20 cellular contexts compared by ENCODE assay signal in the genomic region with DNA sequence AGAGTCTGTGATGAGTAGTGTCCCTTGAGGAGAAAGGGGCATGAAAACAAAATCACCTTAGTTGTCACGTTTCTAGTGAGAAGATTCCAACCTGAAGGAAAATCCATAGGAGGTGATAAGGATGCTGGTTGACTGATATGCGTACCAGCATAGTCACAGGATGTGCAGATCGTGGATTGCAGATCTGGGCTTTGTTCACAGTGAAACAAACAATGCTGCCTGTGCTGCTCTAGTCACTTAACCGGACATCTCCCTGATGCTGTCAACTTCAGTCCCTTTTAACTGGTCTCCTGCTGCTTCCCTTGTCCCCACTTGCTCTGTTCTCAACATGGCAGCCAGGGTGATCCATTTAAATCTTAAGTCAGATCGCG.
A peak's percentile ranks its signal among the peaks of the same experiment; 100 is the strongest.
DNase-seq lines count a peak whose midpoint lies in the region; ATAC-seq and TF ChIP-seq lines count a peak whose summit lies in the region.
"Had no signal": no experiment of that assay in that cellular context is flagged by ENCODE, and none has a peak within 500 bp of the region (broad histone marks: within the 10 kb centered on the region; RNA-seq: fewer than 3 reads in every experiment).

No MANE protein-coding gene starts in this region.

- H3K4me3 ChIP-seq in CD4-positive, CD25-positive, alpha-beta regulatory T cell (ENCODE audit: low read depth, low read length) = no peak overlapping the region
- no peak overlapping the region for H3K4me3 ChIP-seq in hepatocyte
- H3K4me3 ChIP-seq: SJCRH30 had no signal

- ATAC-seq in CD4-positive, CD25-positive, alpha-beta regulatory T cell (ENCODE audit: low read depth in 2 of 2) = no peak
- no peak for ATAC-seq in WTC11
- ATAC-seq in HG03139 (IDR thresholded peaks at IDR 0.05; ENCODE audit: unreplicated experiment) = no peak
- no peak for ATAC-seq in stimulated activated naive CD8-positive, alpha-beta T cell treated with anti-CD3 and anti-CD28 coated beads, Interleukin-15, amount 100 ng/mL, for 72 hours
- no peak for ATAC-seq in HG02973 (IDR thresholded peaks at IDR 0.05; ENCODE audit: unreplicated experiment)
- no peak for ATAC-seq in HG03025 (IDR thresholded peaks at IDR 0.05; ENCODE audit: low FRiP score, unreplicated experiment)

- no peak for TF ChIP-seq CTCF in WTC11 (IDR thresholded peaks at IDR 0.05)
- TF ChIP-seq CTCF in hepatocyte (IDR thresholded peaks at IDR 0.05; ENCODE audit: poor library complexity) = no peak
- no peak for TF ChIP-seq CTCF in nephron progenitor cell (IDR thresholded peaks at IDR 0.05)

- no peaks in the 10 kb centered on the region for H4K20me1 ChIP-seq in hepatocyte (ENCODE audit: insufficient read depth, poor library complexity, severe bottlenecking)

- H3K4me2 ChIP-seq in hepatocyte = no peak overlapping the region

- POLR2A ChIA-PET in WTC11 (lab: Charles Lee) = no interaction called here

- CTCF ChIA-PET in WTC11 (lab: Charles Lee) = no interaction called here

- H3K27ac ChIP-seq in CD4-positive, CD25-positive, alpha-beta regulatory T cell (ENCODE audit: insufficient read depth, low read length, poor library complexity, severe bottlenecking) = no peak overlapping the region
- peak overlapping the region; percentile 47 for H3K27ac ChIP-seq in hepatocyte
- H3K27ac ChIP-seq: SJCRH30 had no signal

- H3K36me3 Mint-ChIP-seq in CD4-positive, CD25-positive, alpha-beta regulatory T cell = peaks cover 36% of the 10 kb centered on the region
- no peaks in the 10 kb centered on the region for H3K36me3 Mint-ChIP-seq in WTC11
- H3K36me3 Mint-ChIP-seq in nephron progenitor cell (ENCODE audit: low read depth) = peaks cover 5% of the 10 kb centered on the region

- peak overlapping the region; percentile 27 to 83 (median 37) for H3K27ac Mint-ChIP-seq in CD4-positive, CD25-positive, alpha-beta regulatory T cell
- peak overlapping the region; percentile 62 for H3K27ac Mint-ChIP-seq in WTC11
- peak overlapping the region; percentile 77 for H3K27ac Mint-ChIP-seq in nephron progenitor cell
- H3K27ac Mint-ChIP-seq in stimulated activated naive CD8-positive, alpha-beta T cell treated with anti-CD3 and anti-CD28 coated beads, Interleukin-15, amount 100 ng/mL, for 72 hours = peak overlapping the region in 1 of 2 donors; percentile 84
- H3K27ac Mint-ChIP-seq: IgD-negative memory B cell had no signal

- no peaks in the 10 kb centered on the region for H3K9me3 ChIP-seq in CD4-positive, CD25-positive, alpha-beta regulatory T cell (ENCODE audit: control insufficient read depth in 2 of 2, low read length in 2 of 2)
- H3K9me3 ChIP-seq in hepatocyte (ENCODE audit: low read depth) = no peaks in the 10 kb centered on the region
- H3K9me3 ChIP-seq: SJCRH30 had no signal

- no peaks in the 10 kb centered on the region for H3K27me3 Mint-ChIP-seq in CD4-positive, CD25-positive, alpha-beta regulatory T cell
- H3K27me3 Mint-ChIP-seq in WTC11 (ENCODE audit: low read depth) (no peaks in the 10 kb centered on the region), nephron progenitor cell (ENCODE audit: low read depth, poor library complexity) (no peaks in the 10 kb centered on the region)
- H3K27me3 Mint-ChIP-seq in stimulated activated naive CD8-positive, alpha-beta T cell treated with anti-CD3 and anti-CD28 coated beads, Interleukin-15, amount 100 ng/mL, for 72 hours = no peaks in the 10 kb centered on the region
- H3K27me3 Mint-ChIP-seq: IgD-negative memory B cell had no signal

- peaks cover 17% of the 10 kb centered on the region for H3K4me1 ChIP-seq in CD4-positive, CD25-positive, alpha-beta regulatory T cell (ENCODE audit: control insufficient read depth, insufficient read depth, low read length, poor library complexity, severe bottlenecking)
- H3K4me1 ChIP-seq in hepatocyte (ENCODE audit: insufficient read depth) = peaks cover 23% of the 10 kb centered on the region
- H3K4me1 ChIP-seq: SJCRH30 had no signal

- no peaks in the 10 kb centered on the region for H3K27me3 ChIP-seq in CD4-positive, CD25-positive, alpha-beta regulatory T cell (ENCODE audit: control insufficient read depth, insufficient read depth, low read length)
- no peaks in the 10 kb centered on the region for H3K27me3 ChIP-seq in hepatocyte

- no peak overlapping the region for H2AFZ ChIP-seq in hepatocyte

- H3K9me3 Mint-ChIP-seq in CD4-positive, CD25-positive, alpha-beta regulatory T cell = no peaks in the 10 kb centered on the region
- H3K9me3 Mint-ChIP-seq in WTC11 (no peaks in the 10 kb centered on the region), nephron progenitor cell (no peaks in the 10 kb centered on the region)
- H3K9me3 Mint-ChIP-seq in stimulated activated naive CD8-positive, alpha-beta T cell treated with anti-CD3 and anti-CD28 coated beads, Interleukin-15, amount 100 ng/mL, for 72 hours = no peaks in the 10 kb centered on the region
- H3K9me3 Mint-ChIP-seq: IgD-negative memory B cell had no signal

- DNase-seq in CD4-positive, CD25-positive, alpha-beta regulatory T cell = no peak
- DNase-seq in WTC11 (ENCODE audit: low spot score) = no peak
- no peak for DNase-seq in hepatocyte (ENCODE audit: low spot score)
- no peak for DNase-seq in nephron progenitor cell
- DNase-seq in stimulated activated naive CD8-positive, alpha-beta T cell treated with anti-CD3 and anti-CD28 coated beads, Interleukin-15, amount 100 ng/mL, for 72 hours = no peak
- DNase-seq: AML-193, C1 segment of cervical spinal cord, DMS79, H7, NCI-H1105, NCI-H146, NCI-H2029 treated with DMSO at 0.1 percent for 48 hours, NCI-H226, NCI-H510A treated with DMSO at 0.1 percent for 48 hours, OCI-M1, SJCRH30 had no signal

- H3K36me3 ChIP-seq in CD4-positive, CD25-positive, alpha-beta regulatory T cell (ENCODE audit: control insufficient read depth, insufficient read depth, low read length) = peaks cover 6% of the 10 kb centered on the region
- H3K36me3 ChIP-seq in hepatocyte (replicated peaks; ENCODE audit: insufficient read depth, low read depth) = no peaks in the 10 kb centered on the region
- H3K36me3 ChIP-seq: SJCRH30 had no signal

- peaks cover 50 to 80% (median 59%) of the 10 kb centered on the region in 4 donors for H3K4me1 Mint-ChIP-seq in CD4-positive, CD25-positive, alpha-beta regulatory T cell
- peaks cover 89% of the 10 kb centered on the region for H3K4me1 Mint-ChIP-seq in WTC11
- peaks cover 78% of the 10 kb centered on the region for H3K4me1 Mint-ChIP-seq in nephron progenitor cell
- H3K4me1 Mint-ChIP-seq in stimulated activated naive CD8-positive, alpha-beta T cell treated with anti-CD3 and anti-CD28 coated beads, Interleukin-15, amount 100 ng/mL, for 72 hours = peaks cover 33% of the 10 kb centered on the region

- WGBS in hepatocyte (ENCODE audit: low lambda C conversion rate, missing lambda C conversion rate) = 91% methylated on average over 6 of the region's 6 CpGs

- no peak overlapping the region for H3K4me3 Mint-ChIP-seq in CD4-positive, CD25-positive, alpha-beta regulatory T cell
- no peak overlapping the region for H3K4me3 Mint-ChIP-seq in WTC11
- H3K4me3 Mint-ChIP-seq in nephron progenitor cell = peak overlapping the region; percentile 17
- no peak overlapping the region for H3K4me3 Mint-ChIP-seq in stimulated activated naive CD8-positive, alpha-beta T cell treated with anti-CD3 and anti-CD28 coated beads, Interleukin-15, amount 100 ng/mL, for 72 hours
- H3K4me3 Mint-ChIP-seq: IgD-negative memory B cell had no signal

- H3K9me2 ChIP-seq in hepatocyte (replicated peaks; ENCODE audit: insufficient read depth) = no peaks in the 10 kb centered on the region

- peaks cover 12% of the 10 kb centered on the region for H3K79me2 ChIP-seq in hepatocyte

TF ChIP-seq in WTC11, 78 proteins besides CTCF, POLR2A, EP300 and RAD21 (continues in another document):
- TF ChIP-seq ZNF232 (CRISPR knock-in tag; IDR thresholded peaks at IDR 0.05) = no peak
- no peak for TF ChIP-seq MYBL2 (CRISPR knock-in tag; IDR thresholded peaks at IDR 0.05)
- TF ChIP-seq E2F4 (CRISPR knock-in tag; IDR thresholded peaks at IDR 0.05; ENCODE audit: borderline replicate concordance, low read depth) = no peak
- TF ChIP-seq NFATC4 (CRISPR knock-in tag; IDR thresholded peaks at IDR 0.05) = no peak
- TF ChIP-seq, protein P1, sequence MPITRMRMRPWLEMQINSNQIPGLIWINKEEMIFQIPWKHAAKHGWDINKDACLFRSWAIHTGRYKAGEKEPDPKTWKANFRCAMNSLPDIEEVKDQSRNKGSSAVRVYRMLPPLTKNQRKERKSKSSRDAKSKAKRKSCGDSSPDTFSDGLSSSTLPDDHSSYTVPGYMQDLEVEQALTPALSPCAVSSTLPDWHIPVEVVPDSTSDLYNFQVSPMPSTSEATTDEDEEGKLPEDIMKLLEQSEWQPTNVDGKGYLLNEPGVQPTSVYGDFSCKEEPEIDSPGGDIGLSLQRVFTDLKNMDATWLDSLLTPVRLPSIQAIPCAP (CRISPR knock-in tag; IDR thresholded peaks at IDR 0.05) = no peak
- TF ChIP-seq CREB1 (CRISPR knock-in tag; IDR thresholded peaks at IDR 0.05) = no peak
- no peak for TF ChIP-seq ZSCAN18 (CRISPR knock-in tag; IDR thresholded peaks at IDR 0.05)
- TF ChIP-seq RELA (CRISPR knock-in tag; IDR thresholded peaks at IDR 0.05; ENCODE audit: borderline replicate concordance) = no peak
- TF ChIP-seq ZMAT4 (CRISPR knock-in tag; IDR thresholded peaks at IDR 0.05) = no peak
- TF ChIP-seq RORB (CRISPR knock-in tag; IDR thresholded peaks at IDR 0.05) = no peak
